Comparison of ENCODE assay signal across 14 cellular contexts in the genomic region with DNA sequence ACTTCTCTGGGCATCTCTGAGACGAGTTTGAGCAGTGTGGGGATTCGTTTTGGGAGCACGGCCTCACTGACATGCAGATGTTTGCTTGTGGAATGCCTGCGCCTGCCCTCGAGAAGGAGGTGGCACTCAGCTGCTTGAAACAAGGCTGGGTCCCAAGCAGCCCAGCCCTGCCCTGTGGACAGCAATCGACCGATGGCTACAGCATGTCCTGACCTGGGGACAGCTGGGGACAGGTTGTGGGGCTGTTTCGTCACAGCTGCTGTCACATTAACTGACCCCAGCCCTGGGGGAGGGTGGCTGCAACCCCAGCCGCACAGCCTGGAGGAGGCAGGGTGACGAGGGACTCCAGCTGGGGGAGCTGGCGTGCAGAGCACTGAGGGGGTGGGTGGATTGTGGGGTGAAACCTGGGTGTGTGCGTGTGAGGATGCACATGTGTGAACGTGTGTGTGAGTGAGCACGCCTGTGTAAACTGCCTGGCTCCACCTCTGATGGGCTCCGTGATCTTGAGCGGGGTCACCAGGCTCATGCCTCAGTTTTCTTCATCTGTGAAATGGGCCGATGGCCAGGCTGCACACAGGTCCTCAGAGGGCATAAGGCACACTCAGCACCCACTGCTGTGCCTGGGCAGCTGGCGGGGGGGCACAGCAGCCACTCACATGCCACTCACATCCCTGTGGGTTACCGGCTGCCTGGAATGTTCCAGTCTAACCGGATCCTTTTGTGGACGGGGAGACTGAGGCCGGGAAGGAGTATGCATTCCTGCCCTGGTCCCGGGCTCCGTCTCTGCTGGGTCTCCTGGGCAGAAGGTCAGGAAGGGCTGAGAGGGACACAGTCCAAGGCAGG. TPM values are rescaled to one million over a fixed set of nuclear protein-coding genes. Genes with fewer than 3 reads are reported as not detected.
DNase-seq lines count a peak whose midpoint lies in the region; ATAC-seq, FAIRE-seq and TF ChIP-seq lines count a peak whose summit lies in the region.
"Had no signal": no experiment of that assay in that cellular context is flagged by ENCODE, and none has a peak within 500 bp of the region (broad histone marks: within the 10 kb centered on the region; RNA-seq: fewer than 3 reads in every experiment).

No MANE protein-coding gene starts in this region.

- H3K9me3 Mint-ChIP-seq in chondrocyte (ENCODE audit: low read depth) (no peaks in the 10 kb centered on the region), CD14-positive monocyte (peaks cover 0 to 12% (median 0%) of the 10 kb centered on the region in 7 donors)

- no peak overlapping the region for H3K27ac ChIP-seq in kidney (ENCODE audit: low read depth in 2 of 2, low read length in 2 of 2)
- peak overlapping the region; percentile 49 to 66 (median 62) for H3K27ac ChIP-seq in sigmoid colon
- H3K27ac ChIP-seq: KMS-11, PC-9 had no signal

- ATAC-seq in HG02588 (IDR thresholded peaks at IDR 0.05; ENCODE audit: unreplicated experiment) (no peak), HG02623 (IDR thresholded peaks at IDR 0.05; ENCODE audit: unreplicated experiment) (no peak), HG03175 (IDR thresholded peaks at IDR 0.05; ENCODE audit: unreplicated experiment) (no peak)

- H3K36me3 Mint-ChIP-seq in chondrocyte (ENCODE audit: low read depth), result peaks cover 1% of the 10 kb centered on the region
- H3K36me3 Mint-ChIP-seq in CD14-positive monocyte, result no peaks in the 10 kb centered on the region

- H3K9me3 ChIP-seq in kidney (ENCODE audit: control insufficient read depth in 1 of 2, low read length in 2 of 2) (no peaks in the 10 kb centered on the region), sigmoid colon (no peaks in the 10 kb centered on the region)

- TF ChIP-seq CTCF in chondrocyte (IDR thresholded peaks at IDR 0.05) (no peak), kidney (IDR thresholded peaks at IDR 0.05; ENCODE audit: borderline replicate concordance, extremely low read depth, insufficient read depth) (no peak), sigmoid colon (IDR thresholded peaks at IDR 0.05) (no peak), CD14-positive monocyte (IDR thresholded peaks at IDR 0.05) (no peak)

- H3K4me3 Mint-ChIP-seq in chondrocyte (ENCODE audit: unreplicated experiment) (no peak overlapping the region), CD14-positive monocyte (no peak overlapping the region)

- H3K27ac Mint-ChIP-seq in chondrocyte (ENCODE audit: unreplicated experiment) (peak overlapping the region; percentile 49), CD14-positive monocyte (no peak overlapping the region)

- TF ChIP-seq POLR2A in sigmoid colon (IDR thresholded peaks at IDR 0.05), result no peak

- H3K27me3 ChIP-seq in sigmoid colon, result no peaks in the 10 kb centered on the region

- H3K36me3 ChIP-seq in kidney (ENCODE audit: control insufficient read depth in 1 of 2, insufficient read depth in 2 of 2, low read length in 2 of 2) (no peaks in the 10 kb centered on the region), sigmoid colon (no peaks in the 10 kb centered on the region)

- peaks cover 13 to 29% of the 10 kb centered on the region in 2 donors for H3K4me1 ChIP-seq in kidney (ENCODE audit: control insufficient read depth in 1 of 2, insufficient read depth in 1 of 2, low read depth in 1 of 2, low read length in 2 of 2)
- H3K4me1 ChIP-seq in sigmoid colon, result peaks cover 0 to 56% (median 50%) of the 10 kb centered on the region in 4 donors

- TF ChIP-seq EP300 in sigmoid colon (IDR thresholded peaks at IDR 0.05), result no peak

- H3K9ac ChIP-seq in kidney (ENCODE audit: low read length in 2 of 2), result no peak overlapping the region
- H3K9ac ChIP-seq: KMS-11 had no signal

- H3K4me3 ChIP-seq in kidney (ENCODE audit: low read length in 2 of 2) (no peak overlapping the region), sigmoid colon (peak overlapping the region in 2 of 4 donors; percentile 48)
- H3K4me3 ChIP-seq: lung, PC-9 had no signal

- intact Hi-C loops in kidney (cut with DNase I), result no loop called here
- intact Hi-C loops in sigmoid colon (cut with DNase I), result no loop called here
- intact Hi-C loops in CD14-positive monocyte (cut with micrococcal nuclease), result no loop called here

- no peaks in the 10 kb centered on the region for H3K27me3 Mint-ChIP-seq in chondrocyte (ENCODE audit: low read depth)
- peaks cover 2 to 11% (median 3%) of the 10 kb centered on the region in 3 donors for H3K27me3 Mint-ChIP-seq in CD14-positive monocyte (ENCODE audit: low read depth in 3 of 3)

- H3K4me1 Mint-ChIP-seq in chondrocyte (ENCODE audit: low read depth) (peaks cover 37% of the 10 kb centered on the region), CD14-positive monocyte (no peaks in the 10 kb centered on the region)

- FAIRE-seq in kidney (lab: Jason Lieb, UNC), result no peak
- FAIRE-seq: D721Med had no signal

- DNase-seq in HuH-7 (ENCODE audit: low spot score) (peak; percentile 78), chondrocyte (ENCODE audit: low spot score) (peak; percentile 72), kidney (peak; percentile 80), sigmoid colon (no peak), CD14-positive monocyte (ENCODE audit: low spot score) (no peak)
- DNase-seq: activated CD4-positive, CD25-positive, alpha-beta regulatory T cell; GOT3 had no signal

- WGBS in sigmoid colon, 2 donors, result 62 to 72% methylated on average over 24 of the region's 24 CpGs

RNA-seq across cellular contexts. Expression of a gene that starts 49.3 kb away (rescaled TPM):
- total RNA-seq in chondrocyte (322 to 628 TPM (median 616 TPM) in 3 replicates), kidney (316 TPM), sigmoid colon (100 to 1,000 TPM in 3 of 4 donors, 10 to 100 TPM in 1; 39.7 to 197 (median 103) TPM)
- polyA plus RNA-seq in kidney (ENCODE audit: insufficient read depth, low read depth, low replicate concordance) (150 TPM), sigmoid colon (10 to 100 TPM in 1 of 3 donors, 1 to 10 TPM in 2; 4.4 to 34.8 (median 5.4) TPM), CD14-positive monocyte (1 to 10 TPM in 1 of 2 donors, under 1 TPM in 1; 0.80 to 1.1 TPM)

Comparison
In these comparisons a context has a peak if more than half of its experiments do, and no peak if none do; other contexts are left out.
1. DNase-seq: peak in HuH-7 (single experiment), chondrocyte (single experiment) and kidney (single experiment); none in sigmoid colon (single experiment) and CD14-positive monocyte (single experiment).
2. H3K27ac ChIP-seq: peak in sigmoid colon (4 of 4); none in kidney (0 of 2).